Comparison of ENCODE assay signal across 11 cellular contexts in the genomic region with DNA sequence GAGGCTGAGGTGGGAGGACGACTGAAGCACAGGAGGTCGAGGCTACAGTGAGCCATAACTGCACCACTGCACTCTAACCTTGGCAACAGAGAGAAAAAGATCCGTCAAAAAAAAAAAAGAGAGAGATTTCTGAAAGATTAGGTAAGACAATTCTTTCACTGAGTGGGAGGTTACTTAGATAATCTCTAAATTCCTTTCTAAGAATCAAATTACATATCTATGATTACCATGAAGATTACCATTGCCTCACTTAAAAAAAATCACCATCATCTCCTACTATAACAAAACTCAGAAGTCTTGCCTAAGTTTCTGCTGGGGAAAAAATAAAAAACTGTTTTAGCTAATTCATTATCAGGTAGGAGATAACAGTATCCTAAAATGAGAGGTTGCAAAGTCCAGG.
"Had no signal": no experiment of that assay in that cellular context is flagged by ENCODE, and none has a peak within 500 bp of the region (broad histone marks: within the 10 kb centered on the region; RNA-seq: fewer than 3 reads in every experiment).

No MANE protein-coding gene starts in this region.

- H3K36me3 ChIP-seq: breast epithelium, right atrium auricular region, transverse colon had no signal

- H3K4me3 ChIP-seq: breast epithelium, right atrium auricular region, transverse colon had no signal

- DNase-seq: activated B cell treated with CpG ODN at 0.5 μM for 24 hours; activated CD4-positive, alpha-beta T cell treated with anti-CD3 and anti-CD28 coated beads, Interleukin-2, amount 50 U/mL, for 1 hour; activated naive CD8-positive, alpha-beta T cell treated with anti-CD3 and anti-CD28 coated beads for 36 hours; anterior cingulate cortex; erythroblast; hypothalamus; small intestine; stimulated activated naive CD8-positive, alpha-beta T cell treated with anti-CD3 and anti-CD28 coated beads, Interleukin-15, Interleukin-2, amounts not matched to agents 100 U/mL and 50 U/mL, for 24 hours; transverse colon had no signal

- H3K9me3 ChIP-seq: breast epithelium, right atrium auricular region, transverse colon had no signal

- H3K27ac ChIP-seq: breast epithelium, right atrium auricular region, transverse colon had no signal

- ATAC-seq: stimulated activated naive CD8-positive, alpha-beta T cell treated with anti-CD3 and anti-CD28 coated beads, Interleukin-15, Interleukin-2, amounts not matched to agents 100 U/mL and 50 U/mL, for 24 hours had no signal

- H3K27me3 ChIP-seq: breast epithelium, right atrium auricular region, transverse colon had no signal

- H3K4me1 ChIP-seq: breast epithelium, right atrium auricular region, transverse colon had no signal
